Comparison of ENCODE assay signal across 23 cellular contexts in genomic region chr13:47133024-47133445, GRCh38.
DNase-seq lines count a peak whose midpoint lies in the region; ATAC-seq, FAIRE-seq and TF ChIP-seq lines count a peak whose summit lies in the region.
"Had no signal": no experiment of that assay in that cellular context is flagged by ENCODE, and none has a peak within 500 bp of the region (broad histone marks: within the 10 kb centered on the region; RNA-seq: fewer than 3 reads in every experiment).

No MANE protein-coding gene starts in this region.

- H3K18ac ChIP-seq in H1 (ENCODE audit: extremely low read depth, low read length), result no peak overlapping the region

- no peaks in the 10 kb centered on the region for H3K23me2 ChIP-seq in H1 (ENCODE audit: low read depth, low read length)

- TF ChIP-seq RAD21 in SK-N-SH (IDR thresholded peaks at IDR 0.05; ENCODE audit: low read length), result no peak
- TF ChIP-seq RAD21 in H1 (IDR thresholded peaks at IDR 0.05 in 1 of 2, conservative IDR thresholded peaks at IDR 0.05 in 1 of 2; ENCODE audit: low read depth in 2 of 2, low read length in 2 of 2), result no peak

- H3K9ac ChIP-seq in SK-N-SH, result no peak overlapping the region
- H3K9ac ChIP-seq in H1 (replicated peaks in 1 of 4; ENCODE audit: extremely low read depth in 1 of 4, low read depth in 3 of 4, low read length in 3 of 4), result no peak overlapping the region

- peak; percentile 39 for FAIRE-seq in H1 (lab: Jason Lieb, UNC)
- FAIRE-seq: GM19239 had no signal

- H3F3A ChIP-seq in SK-N-SH (replicated peaks; ENCODE audit: insufficient read depth), result no peaks in the 10 kb centered on the region

- no peaks in the 10 kb centered on the region for H3K79me2 ChIP-seq in SK-N-SH (ENCODE audit: insufficient read depth)
- H3K79me2 ChIP-seq in H1 (ENCODE audit: control insufficient read depth in 1 of 2, insufficient read depth in 2 of 2, low read length in 2 of 2), result no peaks in the 10 kb centered on the region

- H3K4me3 ChIP-seq in SK-N-SH (ENCODE audit: low read depth in 2 of 2, low read length in 1 of 2) (no peak overlapping the region), H1 (ENCODE audit: extremely low read depth in 1 of 4, insufficient read depth in 2 of 4, low read depth in 3 of 4, low read length in 4 of 4) (no peak overlapping the region), tibial nerve (no peak overlapping the region)
- H3K4me3 ChIP-seq: HAP-1, Peyer's patch, SJCRH30 had no signal

- no peak overlapping the region for H3K23ac ChIP-seq in H1 (ENCODE audit: insufficient read length)

- 9% methylated on average over 1 of the region's 1 CpG for WGBS in SK-N-SH (ENCODE audit: low lambda C conversion rate)
- WGBS in H1 (ENCODE audit: extremely low coverage in 1 of 2, insufficient coverage in 1 of 2, insufficient read length in 1 of 2, insufficient replicate concordance in 2 of 2, low coverage in 1 of 2, low lambda C conversion rate in 2 of 2, missing lambda C conversion rate in 1 of 2), 2 experiments, result 94% methylated on average over 1 of the region's 1 CpG; no CpG with 5 or more reads in 1 of the 2 experiments
- WGBS in tibial nerve, 2 donors, result 4 to 11% methylated on average over 1 of the region's 1 CpG

- no peak overlapping the region for H2BK5ac ChIP-seq in H1 (ENCODE audit: low read depth, low read length)

- POLR2A ChIA-PET in SK-N-SH (lab: Yijun Ruan, JAX) (no interaction called here), H1 (lab: Charles Lee; ENCODE audit: partially characterized antibody) (no interaction called here)

- no peak overlapping the region for H4K5ac ChIP-seq in H1 (ENCODE audit: insufficient read length, low read depth, low read length)

- H3K56ac ChIP-seq in H1 (replicated peaks; ENCODE audit: insufficient read length, low read depth, low read length), result no peak overlapping the region

- no peaks in the 10 kb centered on the region for H3K79me1 ChIP-seq in H1 (ENCODE audit: low read depth, low read length)

- TF ChIP-seq CTCF in SK-N-SH (IDR thresholded peaks at IDR 0.05), result no peak
- TF ChIP-seq CTCF in H1 (IDR thresholded peaks at IDR 0.05; ENCODE audit: control extremely low read depth in 1 of 3, insufficient read depth in 1 of 3, low read depth in 1 of 3, low read length in 3 of 3), result no peak
- no peak for TF ChIP-seq CTCF in tibial nerve (IDR thresholded peaks at IDR 0.05)

- H2BK12ac ChIP-seq in H1 (ENCODE audit: low read depth, low read length), result no peak overlapping the region

- no peak for TF ChIP-seq POLR2A in H1 (IDR thresholded peaks at IDR 0.05; ENCODE audit: control extremely low read depth in 1 of 2, low read depth in 2 of 2, low read length in 2 of 2)
- no peak for TF ChIP-seq POLR2A in tibial nerve (IDR thresholded peaks at IDR 0.05)

- H3K36me3 ChIP-seq in SK-N-SH (replicated peaks in 1 of 2; ENCODE audit: control insufficient read depth in 1 of 2, insufficient read depth in 2 of 2, low read length in 1 of 2), result no peaks in the 10 kb centered on the region
- no peaks in the 10 kb centered on the region for H3K36me3 ChIP-seq in H1 (ENCODE audit: control insufficient read depth in 2 of 4, insufficient read depth in 4 of 4, low read length in 3 of 4)
- H3K36me3 ChIP-seq in tibial nerve, result no peaks in the 10 kb centered on the region
- H3K36me3 ChIP-seq: HAP-1, Peyer's patch, SJCRH30 had no signal

- H3K9me3 ChIP-seq in SK-N-SH (no peaks in the 10 kb centered on the region), H1 (ENCODE audit: insufficient read depth in 2 of 2, low read depth in 1 of 2, low read length in 1 of 2) (no peaks in the 10 kb centered on the region), tibial nerve (no peaks in the 10 kb centered on the region)
- H3K9me3 ChIP-seq: HAP-1, Peyer's patch, SJCRH30 had no signal

- H3K27me3 ChIP-seq in SK-N-SH (ENCODE audit: insufficient read depth), result no peaks in the 10 kb centered on the region
- no peaks in the 10 kb centered on the region for H3K27me3 ChIP-seq in H1 (replicated peaks in 1 of 4; ENCODE audit: control insufficient read depth in 3 of 4, extremely low read depth in 1 of 4, insufficient read depth in 3 of 4, low read length in 3 of 4)
- H3K27me3 ChIP-seq in tibial nerve, result no peaks in the 10 kb centered on the region
- H3K27me3 ChIP-seq: Peyer's patch, SJCRH30 had no signal

- H3K4me1 ChIP-seq in SK-N-SH (ENCODE audit: control insufficient read depth in 1 of 2, insufficient read depth in 2 of 2, low read depth in 1 of 2, low read length in 1 of 2) (peaks cover 0 to 12% of the 10 kb centered on the region in 2 experiments; a peak in 3 of 4 replicates), H1 (replicated peaks in 1 of 4; ENCODE audit: control insufficient read depth in 3 of 4, insufficient read depth in 4 of 4, low read length in 3 of 4) (peaks cover 0 to 8% (median 3%) of the 10 kb centered on the region in 4 experiments; a peak in 2 of 7 replicates), tibial nerve (no peaks in the 10 kb centered on the region)
- H3K4me1 ChIP-seq: HAP-1, Peyer's patch, SJCRH30 had no signal

- no peak overlapping the region for H3K4ac ChIP-seq in H1 (replicated peaks; ENCODE audit: insufficient read length, low read depth, low read length)

- peak; percentile 63 to 76; a peak in 3 of 4 replicates for TF ChIP-seq EP300 in SK-N-SH (IDR thresholded peaks at IDR 0.05; ENCODE audit: borderline replicate concordance in 1 of 2, low read depth in 1 of 2, low read length in 1 of 2)
- TF ChIP-seq EP300 in H1 (IDR thresholded peaks at IDR 0.05; ENCODE audit: borderline replicate concordance in 1 of 2, low read depth in 2 of 2, low read length in 2 of 2), result no peak
- TF ChIP-seq EP300 in tibial nerve (IDR thresholded peaks at IDR 0.05), result no peak

- H3K9me2 ChIP-seq in SK-N-SH, result no peaks in the 10 kb centered on the region

- DNase-seq in SK-N-SH (no peak), H1 (ENCODE audit: low read depth in 1 of 2, low spot score in 2 of 2) (no peak), left kidney (ENCODE audit: low read depth, low spot score) (peak; percentile 53), T-helper 9 cell (no peak), tibial nerve (ENCODE audit: low spot score in 2 of 2) (no peak)
- DNase-seq in stimulated activated CD4-positive, alpha-beta T cell treated with anti-CD3 and anti-CD28 coated beads, Interleukin-4, amount 100 ng/mL, for 24 hours, result no peak
- DNase-seq: ACHN; C1 segment of cervical spinal cord; Calu3; CD8-positive, alpha-beta T cell; GDM1; Karpas-422; MV-4-11; NCI-H1105 treated with DMSO at 0.1 percent for 48 hours; NCI-H2029 treated with DMSO at 0.1 percent for 48 hours; NCI-H2171; NCI-H524 treated with DMSO at 0.1 percent for 48 hours; NCI-H82; Peyer's patch; SJCRH30 had no signal

- H4K20me1 ChIP-seq in SK-N-SH (ENCODE audit: insufficient read depth), result no peaks in the 10 kb centered on the region
- H4K20me1 ChIP-seq in H1 (replicated peaks in 1 of 2; ENCODE audit: control insufficient read depth in 1 of 2, insufficient read depth in 2 of 2, low read length in 2 of 2), result no peaks in the 10 kb centered on the region

- no peak for ATAC-seq in GM19397 (IDR thresholded peaks at IDR 0.05; ENCODE audit: unreplicated experiment)
- ATAC-seq: CD8-positive, alpha-beta T cell had no signal

- no peak overlapping the region for H2BK120ac ChIP-seq in H1 (replicated peaks; ENCODE audit: low read depth, low read length)

- no peak overlapping the region for H3K14ac ChIP-seq in H1 (ENCODE audit: insufficient read length)

- H2AK5ac ChIP-seq in H1 (ENCODE audit: low read depth, low read length), result no peak overlapping the region

- H2BK20ac ChIP-seq in H1 (ENCODE audit: low read length), result no peak overlapping the region

- H2AFZ ChIP-seq in SK-N-SH (ENCODE audit: low read depth) (peak overlapping the region; percentile 16; the same call in 1 of the 2 replicates), H1 (ENCODE audit: low read length) (no peak overlapping the region)

- peak overlapping the region; percentile 6; the same call in 1 of the 2 replicates for H3K4me2 ChIP-seq in SK-N-SH
- H3K4me2 ChIP-seq in H1 (ENCODE audit: insufficient read depth in 1 of 2, low read depth in 2 of 2, low read length in 2 of 2), result no peak overlapping the region

- H3K27ac ChIP-seq in SK-N-SH (ENCODE audit: low read depth in 2 of 2, low read length in 1 of 2) (peak overlapping the region; percentile 53 to 86; a peak in 2 of 4 replicates), H1 (ENCODE audit: low read depth, low read length) (no peak overlapping the region), tibial nerve (no peak overlapping the region)
- H3K27ac ChIP-seq: Peyer's patch, SJCRH30 had no signal

- CTCF ChIA-PET in SK-N-SH (lab: Yijun Ruan, JAX) (no interaction called here), H1 (lab: Charles Lee; ENCODE audit: partially characterized antibody) (interaction anchor here (1.9 kb wide), 1 partner anchor 8 kb away, joined by 5 read pairs; no protein-coding TSS in a partner anchor)

- H4K91ac ChIP-seq in H1 (replicated peaks; ENCODE audit: insufficient read length, low read length), result no peak overlapping the region

- H4K8ac ChIP-seq in H1 (ENCODE audit: extremely low read depth, insufficient read depth, low read length), result no peak overlapping the region

- H2BK15ac ChIP-seq in H1 (ENCODE audit: low read length), result no peak overlapping the region

TF ChIP-seq in SK-N-SH, 30 proteins besides CTCF, POLR2A, EP300 and RAD21 (continues in another document):
- TF ChIP-seq, protein P1, sequence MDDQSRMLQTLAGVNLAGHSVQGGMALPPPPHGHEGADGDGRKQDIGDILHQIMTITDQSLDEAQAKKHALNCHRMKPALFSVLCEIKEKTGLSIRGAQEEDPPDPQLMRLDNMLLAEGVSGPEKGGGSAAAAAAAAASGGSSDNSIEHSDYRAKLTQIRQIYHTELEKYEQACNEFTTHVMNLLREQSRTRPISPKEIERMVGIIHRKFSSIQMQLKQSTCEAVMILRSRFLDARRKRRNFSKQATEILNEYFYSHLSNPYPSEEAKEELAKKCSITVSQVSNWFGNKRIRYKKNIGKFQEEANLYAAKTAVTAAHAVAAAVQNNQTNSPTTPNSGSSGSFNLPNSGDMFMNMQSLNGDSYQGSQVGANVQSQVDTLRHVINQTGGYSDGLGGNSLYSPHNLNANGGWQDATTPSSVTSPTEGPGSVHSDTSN (IDR thresholded peaks at IDR 0.05), result peak; percentile 91
- peak; percentile 88 for TF ChIP-seq NFIC (IDR thresholded peaks at IDR 0.05; ENCODE audit: borderline replicate concordance)

TF ChIP-seq in H1, 55 proteins besides CTCF, POLR2A, EP300 and RAD21:
- TF ChIP-seq SP2 (IDR thresholded peaks at IDR 0.05; ENCODE audit: low read length) (no peak), BCL11A (IDR thresholded peaks at IDR 0.05; ENCODE audit: low read depth in 2 of 2, low read length in 2 of 2) (no peak), EGR1 (IDR thresholded peaks at IDR 0.05; ENCODE audit: borderline replicate concordance, low read depth, low read length) (no peak)

Comparison
In these comparisons a context has a peak if more than half of its experiments do, and no peak if none do; other contexts are left out.
1. H3K27ac ChIP-seq: peak in SK-N-SH (2 of 2); none in H1 (single experiment) and tibial nerve (0 of 4).
2. Of the 17 proteins assayed by ChIP-seq in both H1 and SK-N-SH: peak only in H1: none; only in SK-N-SH: EP300, JUND, TCF12 and TEAD4; in both: none; in neither: 13.